8 cellular contexts compared by ENCODE assay signal in genomic region chr5:78533356-78533755, GRCh38.
DNase-seq lines count a peak whose midpoint lies in the region; ATAC-seq and TF ChIP-seq lines count a peak whose summit lies in the region.

No MANE protein-coding gene starts in this region.

- H2AFZ ChIP-seq in KMS-11 (ENCODE audit: low read depth) (no peak overlapping the region), mesenchymal stem cell (ENCODE audit: low read depth, low read length) (no peak overlapping the region)

- H3K27ac ChIP-seq in KMS-11 (no peak overlapping the region), mesenchymal stem cell (ENCODE audit: low read length, poor library complexity, severe bottlenecking) (no peak overlapping the region)

- H3K79me2 ChIP-seq in KMS-11 (ENCODE audit: insufficient read depth, low read depth): no peaks in the 10 kb centered on the region

- H4K20me1 ChIP-seq in KMS-11 (ENCODE audit: insufficient read depth): no peaks in the 10 kb centered on the region

- H2BK120ac ChIP-seq in mesenchymal stem cell (ENCODE audit: low read depth, low read length): no peak overlapping the region

- H3K4me3 ChIP-seq in KMS-11 (IDR thresholded peaks at IDR 0.05; ENCODE audit: insufficient read depth, low read depth, low read length) (no peak overlapping the region), astrocyte of the cerebellum (ENCODE audit: low read depth, low read length) (no peak overlapping the region), mesenchymal stem cell (ENCODE audit: insufficient read depth in 1 of 2, low read depth in 1 of 2, low read length in 2 of 2) (no peak overlapping the region)

- no peak overlapping the region for H3K23ac ChIP-seq in mesenchymal stem cell (ENCODE audit: low read length in 2 of 2)

- in situ Hi-C loops in astrocyte of the cerebellum (cut with HindIII; ENCODE audit: low sequenced_read_pairs): no loop called here

- no peak overlapping the region for H3K4ac ChIP-seq in mesenchymal stem cell (ENCODE audit: low read depth in 1 of 2, low read length in 2 of 2)

- DNase-seq in DMS53 (lab: John Stamatoyannopoulos, UW) (peak; percentile 54), astrocyte of the cerebellum (ENCODE audit: low read depth) (no peak), mesenchymal stem cell (peak; percentile 51), anterior cingulate cortex (lab: John Stamatoyannopoulos, UW) (no peak)

- H3K4me2 ChIP-seq in KMS-11 (no peak overlapping the region), mesenchymal stem cell (ENCODE audit: low read length, poor library complexity, severe bottlenecking) (no peak overlapping the region)

- no peak overlapping the region for H4K8ac ChIP-seq in mesenchymal stem cell (ENCODE audit: low read length)

- no peak overlapping the region for H4K91ac ChIP-seq in mesenchymal stem cell (ENCODE audit: low read length)

- WGBS in mesenchymal stem cell: 74% methylated on average over 3 of the region's 3 CpGs

- no peak overlapping the region for H3K14ac ChIP-seq in mesenchymal stem cell (ENCODE audit: low read length in 2 of 2)

- no peak overlapping the region for H2AK5ac ChIP-seq in mesenchymal stem cell (ENCODE audit: low read length, severe bottlenecking)

- TF ChIP-seq CTCF in KMS-11 (conservative IDR thresholded peaks at IDR 0.05; ENCODE audit: low read depth, low read length) (peak; percentile 61), astrocyte of the cerebellum (IDR thresholded peaks at IDR 0.05; ENCODE audit: low read depth, low read length, missing control alignments) (peak; percentile 49)

- H3K9me3 ChIP-seq in mesenchymal stem cell (ENCODE audit: control insufficient read depth, low read length): no peaks in the 10 kb centered on the region

- H3K9ac ChIP-seq in KMS-11 (no peak overlapping the region), mesenchymal stem cell (ENCODE audit: low read length) (peak overlapping the region; percentile 73)

- H3K27me3 ChIP-seq in KMS-11 (ENCODE audit: insufficient read depth, low read depth) (no peaks in the 10 kb centered on the region), mesenchymal stem cell (ENCODE audit: control insufficient read depth in 1 of 2, insufficient read depth in 1 of 2, low read length in 2 of 2) (no peaks in the 10 kb centered on the region)

- H3K79me1 ChIP-seq in mesenchymal stem cell (replicated peaks; ENCODE audit: low read length, poor library complexity, severe bottlenecking): peaks cover 23% of the 10 kb centered on the region

- ATAC-seq in HG02852 (IDR thresholded peaks at IDR 0.05; ENCODE audit: unreplicated experiment) (no peak), GM21515 (IDR thresholded peaks at IDR 0.05; ENCODE audit: unreplicated experiment) (no peak), GM19455 (IDR thresholded peaks at IDR 0.05; ENCODE audit: unreplicated experiment) (no peak)

- no peak overlapping the region for H3K18ac ChIP-seq in mesenchymal stem cell (ENCODE audit: low read depth in 1 of 2, low read length in 2 of 2)

- H2BK15ac ChIP-seq in mesenchymal stem cell (ENCODE audit: low read depth, poor library complexity, severe bottlenecking): no peak overlapping the region

- H2BK12ac ChIP-seq in mesenchymal stem cell (ENCODE audit: low read length in 2 of 2): no peak overlapping the region

- H3K4me1 ChIP-seq in KMS-11 (ENCODE audit: low read depth, poor library complexity, severe bottlenecking): peaks cover 6% of the 10 kb centered on the region
- H3K4me1 ChIP-seq in mesenchymal stem cell (ENCODE audit: control insufficient read depth, insufficient read depth, low read depth, low read length): peaks cover 20% of the 10 kb centered on the region

- H3K36me3 ChIP-seq in KMS-11 (ENCODE audit: insufficient read depth) (no peaks in the 10 kb centered on the region), mesenchymal stem cell (ENCODE audit: control insufficient read depth in 1 of 2, insufficient read depth in 2 of 2, low read depth in 1 of 2, low read length in 2 of 2) (no peaks in the 10 kb centered on the region)

- no peak overlapping the region for H2BK5ac ChIP-seq in mesenchymal stem cell (ENCODE audit: low read depth, low read length, poor library complexity, severe bottlenecking)

Comparison
In these comparisons a context has a peak if more than half of its experiments do, and no peak if none do; other contexts are left out.
1. DNase-seq: peak in DMS53 (single experiment) and mesenchymal stem cell (single experiment); none in astrocyte of the cerebellum (single experiment) and anterior cingulate cortex (0 of 58).